9 cellular contexts compared by ENCODE assay signal in genomic region chr14:90301580-90302181, GRCh38. TPM values are rescaled to one million over a fixed set of nuclear protein-coding genes. Genes with fewer than 3 reads are reported as not detected.
DNase-seq lines count a peak whose midpoint lies in the region; ATAC-seq and TF ChIP-seq lines count a peak whose summit lies in the region.
"Had no signal": no experiment of that assay in that cellular context is flagged by ENCODE, and none has a peak within 500 bp of the region (broad histone marks: within the 10 kb centered on the region; RNA-seq: fewer than 3 reads in every experiment).

No MANE protein-coding gene starts in this region.

- no peak for ATAC-seq in GM18858 (IDR thresholded peaks at IDR 0.05; ENCODE audit: unreplicated experiment)
- no peak for ATAC-seq in stimulated activated naive CD8-positive, alpha-beta T cell treated with anti-CD3 and anti-CD28 coated beads, Interleukin-15, amount 100 ng/mL, for 72 hours

- peak overlapping the region; percentile 84 for H3K27ac Mint-ChIP-seq in mesothelial cell of epicardium
- H3K27ac Mint-ChIP-seq in stimulated activated naive CD8-positive, alpha-beta T cell treated with anti-CD3 and anti-CD28 coated beads, Interleukin-15, amount 100 ng/mL, for 72 hours, result no peak overlapping the region
- H3K27ac Mint-ChIP-seq: activated naive CD8-positive, alpha-beta T cell had no signal

- peaks cover 23% of the 10 kb centered on the region for H3K36me3 Mint-ChIP-seq in mesothelial cell of epicardium

- H3K27me3 Mint-ChIP-seq in mesothelial cell of epicardium (ENCODE audit: low read depth), result no peaks in the 10 kb centered on the region
- no peaks in the 10 kb centered on the region for H3K27me3 Mint-ChIP-seq in stimulated activated naive CD8-positive, alpha-beta T cell treated with anti-CD3 and anti-CD28 coated beads, Interleukin-15, amount 100 ng/mL, for 72 hours
- H3K27me3 Mint-ChIP-seq: activated naive CD8-positive, alpha-beta T cell had no signal

- peaks cover 14% of the 10 kb centered on the region for H3K4me1 Mint-ChIP-seq in mesothelial cell of epicardium
- peaks cover 15% of the 10 kb centered on the region for H3K4me1 Mint-ChIP-seq in stimulated activated naive CD8-positive, alpha-beta T cell treated with anti-CD3 and anti-CD28 coated beads, Interleukin-15, amount 100 ng/mL, for 72 hours

- no peak overlapping the region for H3K4me3 Mint-ChIP-seq in mesothelial cell of epicardium
- no peak overlapping the region for H3K4me3 Mint-ChIP-seq in stimulated activated naive CD8-positive, alpha-beta T cell treated with anti-CD3 and anti-CD28 coated beads, Interleukin-15, amount 100 ng/mL, for 72 hours
- H3K4me3 Mint-ChIP-seq: activated naive CD8-positive, alpha-beta T cell had no signal

- DNase-seq in A172 (ENCODE audit: low spot score) (peak; percentile 53), GM20000 (ENCODE audit: low spot score) (peak; percentile 34), NCI-H69 (lab: John Stamatoyannopoulos, UW) (peak; percentile 46), dermis blood vessel endothelial cell (peak; percentile 82), mesothelial cell of epicardium (ENCODE audit: low spot score in 2 of 2, unreplicated experiment in 2 of 2) (no peak)
- no peak for DNase-seq in effector CD4-positive, alpha-beta T cell
- DNase-seq in stimulated activated naive CD8-positive, alpha-beta T cell treated with anti-CD3 and anti-CD28 coated beads, Interleukin-15, amount 100 ng/mL, for 72 hours, result no peak

- no peaks in the 10 kb centered on the region for H3K9me3 Mint-ChIP-seq in mesothelial cell of epicardium
- no peaks in the 10 kb centered on the region for H3K9me3 Mint-ChIP-seq in stimulated activated naive CD8-positive, alpha-beta T cell treated with anti-CD3 and anti-CD28 coated beads, Interleukin-15, amount 100 ng/mL, for 72 hours

- TF ChIP-seq CTCF in GM20000 (IDR thresholded peaks at IDR 0.05; ENCODE audit: extremely low read depth, missing control alignments) (no peak), mesothelial cell of epicardium (IDR thresholded peaks at IDR 0.05; ENCODE audit: unreplicated experiment) (no peak)

RNA-seq across cellular contexts. Expression of gene NRDE2, which starts 30.1 kb away (rescaled TPM):
- total RNA-seq in A172 (2014; rRNA removed; shearing (Covaris generic)), result 8.3 and 8.7 TPM in 2 replicates
- total RNA-seq in dermis blood vessel endothelial cell (12.3 and 13.3 TPM in 2 replicates), mesothelial cell of epicardium (38.5 to 42.7 TPM (median 40.8 TPM) in 3 replicates)

RNA-seq across cellular contexts. Expression of gene PSMC1, which starts 45.3 kb away (rescaled TPM):
- 677 and 742 TPM in 2 replicates for total RNA-seq in A172 (2014; rRNA removed; shearing (Covaris generic))
- total RNA-seq in dermis blood vessel endothelial cell (179 and 245 TPM in 2 replicates), mesothelial cell of epicardium (84.5 to 94.3 TPM (median 84.5 TPM) in 3 replicates)

Comparison
In these comparisons a context has a peak if more than half of its experiments do, and no peak if none do; other contexts are left out.
1. DNase-seq: peak in A172 (single experiment), GM20000 (single experiment), NCI-H69 (single experiment) and dermis blood vessel endothelial cell (single experiment); none in mesothelial cell of epicardium (0 of 2), effector CD4-positive, alpha-beta T cell (single experiment) and stimulated activated naive CD8-positive, alpha-beta T cell treated with anti-CD3 and anti-CD28 coated beads, Interleukin-15, amount 100 ng/mL, for 72 hours (0 of 2).